Comparison of ENCODE assay signal across 25 cellular contexts in the genomic region with DNA sequence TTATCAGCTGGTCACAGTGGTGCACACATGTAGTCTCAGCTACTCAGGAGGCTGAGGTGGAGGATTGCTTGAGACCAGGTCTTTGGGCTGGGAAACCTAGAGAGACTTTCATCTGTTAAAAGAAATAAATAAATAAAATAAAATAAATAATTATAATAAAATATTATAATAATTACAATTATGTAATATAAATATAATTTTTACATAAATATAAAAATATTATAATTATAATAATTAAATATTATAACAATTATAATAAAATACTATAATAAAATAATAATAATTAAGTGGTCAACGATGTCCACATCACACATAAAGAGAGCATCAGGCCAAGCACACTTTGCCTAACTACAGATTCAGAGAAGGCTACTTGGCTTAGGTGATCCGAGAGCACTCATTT.
"Had no signal": no experiment of that assay in that cellular context is flagged by ENCODE, and none has a peak within 500 bp of the region (broad histone marks: within the 10 kb centered on the region; RNA-seq: fewer than 3 reads in every experiment).

No MANE protein-coding gene starts in this region.

- DNase-seq: activated B cell treated with CpG ODN at 0.5 μM for 24 hours; activated CD4-positive, alpha-beta T cell treated with anti-CD3 and anti-CD28 coated beads for 48 hours; activated CD4-positive, alpha-beta T cell treated with anti-CD3 and anti-CD28 coated beads, Interleukin-2, amount 50 U/mL, for 1 hour; activated CD4-positive, alpha-beta T cell treated with anti-CD3 and anti-CD28 coated beads, Interleukin-2, amount 50 U/mL, for 48 hours; activated CD8-positive, alpha-beta memory T cell treated with anti-CD3 and anti-CD28 coated beads for 24 hours; activated CD8-positive, alpha-beta T cell treated with anti-CD3 and anti-CD28 coated beads for 36 hours; activated effector memory CD4-positive, alpha-beta T cell treated with Interleukin-2 at 50 U/mL for 16 hours; activated gamma-delta T cell treated with Interleukin-2 at 50 U/mL for 16 hours; activated naive CD4-positive, alpha-beta T cell treated with anti-CD3 and anti-CD28 coated beads, Interleukin-2, amount 50 U/mL, for 16 hours; activated naive CD4-positive, alpha-beta T cell treated with Interleukin-2 at 50 U/mL for 16 hours; activated T-cell treated with anti-CD3 and anti-CD28 coated beads, Interleukin-2, amount 50 U/mL, for 4 hours; amniotic stem cell; anterior cingulate cortex; brain microvascular endothelial cell; cortex of kidney; dermis blood vessel endothelial cell; effector CD8-positive, alpha-beta T cell; foreskin fibroblast; head of caudate nucleus; T-helper 1 cell; T-helper 2 cell had no signal

- H3K27ac ChIP-seq: brain microvascular endothelial cell, VCaP had no signal

- H3K27me3 ChIP-seq: brain microvascular endothelial cell had no signal

- FAIRE-seq: astrocyte, bronchial epithelial cell, frontal cortex had no signal
